In genomic region chr1:198893141-198893540, GRCh38 we compare ENCODE assay signal across 18 cellular contexts.
"Had no signal": no experiment of that assay in that cellular context is flagged by ENCODE, and none has a peak within 500 bp of the region (broad histone marks: within the 10 kb centered on the region; RNA-seq: fewer than 3 reads in every experiment).

No MANE protein-coding gene starts in this region.

- DNase-seq: activated CD4-positive, alpha-beta T cell treated with anti-CD3 and anti-CD28 coated beads, Interleukin-2, amount 10 ng/mL, durations not matched to agents 24 days and 14 days; activated CD4-positive, CD25-positive, alpha-beta regulatory T cell; activated CD8-positive, alpha-beta memory T cell treated with anti-CD3 and anti-CD28 coated beads, Interleukin-2, amount 50 U/mL, for 48 hours; activated naive CD8-positive, alpha-beta T cell treated with anti-CD3 and anti-CD28 coated beads for 36 hours; activated T-cell treated with anti-CD3 and anti-CD28 coated beads, Interleukin-2, amount 50 U/mL, for 72 hours; colonic mucosa; esophagus squamous epithelium; hippocampal formation; kidney; nephron progenitor cell; occipital lobe; stimulated activated CD4-positive, alpha-beta T cell treated with anti-CD3 and anti-CD28 coated beads, Interleukin-4, amount 100 ng/mL, for 4 hours; stimulated activated CD8-positive, alpha-beta memory T cell treated with anti-CD3 and anti-CD28 coated beads, Interleukin-4, amount 100 ng/mL, for 48 hours; stimulated activated naive CD8-positive, alpha-beta T cell treated with anti-CD3 and anti-CD28 coated beads, Interleukin-15, Interleukin-2, amounts not matched to agents 100 U/mL and 50 U/mL, for 24 hours; T-helper 2 cell had no signal

- H3K27ac ChIP-seq: colonic mucosa, esophagus squamous epithelium, right atrium auricular region, skin epidermis had no signal

- FAIRE-seq: endometrium, kidney had no signal

- H3K4me1 ChIP-seq: colonic mucosa, esophagus squamous epithelium, right atrium auricular region had no signal

- ATAC-seq: activated T-cell treated with anti-CD3 and anti-CD28 coated beads, Interleukin-2, amount 50 U/mL, for 72 hours; stimulated activated naive CD8-positive, alpha-beta T cell treated with anti-CD3 and anti-CD28 coated beads, Interleukin-15, Interleukin-2, amounts not matched to agents 100 U/mL and 50 U/mL, for 24 hours had no signal

- H3K27me3 ChIP-seq: colonic mucosa, esophagus squamous epithelium, right atrium auricular region had no signal

- H3K36me3 ChIP-seq: colonic mucosa, esophagus squamous epithelium, right atrium auricular region had no signal

- H3K9me3 ChIP-seq: colonic mucosa, esophagus squamous epithelium, right atrium auricular region had no signal

- H3K4me3 ChIP-seq: colonic mucosa, esophagus squamous epithelium, right atrium auricular region, skin epidermis had no signal
